ENCODE assay signal across 8 cellular contexts in the genomic region with DNA sequence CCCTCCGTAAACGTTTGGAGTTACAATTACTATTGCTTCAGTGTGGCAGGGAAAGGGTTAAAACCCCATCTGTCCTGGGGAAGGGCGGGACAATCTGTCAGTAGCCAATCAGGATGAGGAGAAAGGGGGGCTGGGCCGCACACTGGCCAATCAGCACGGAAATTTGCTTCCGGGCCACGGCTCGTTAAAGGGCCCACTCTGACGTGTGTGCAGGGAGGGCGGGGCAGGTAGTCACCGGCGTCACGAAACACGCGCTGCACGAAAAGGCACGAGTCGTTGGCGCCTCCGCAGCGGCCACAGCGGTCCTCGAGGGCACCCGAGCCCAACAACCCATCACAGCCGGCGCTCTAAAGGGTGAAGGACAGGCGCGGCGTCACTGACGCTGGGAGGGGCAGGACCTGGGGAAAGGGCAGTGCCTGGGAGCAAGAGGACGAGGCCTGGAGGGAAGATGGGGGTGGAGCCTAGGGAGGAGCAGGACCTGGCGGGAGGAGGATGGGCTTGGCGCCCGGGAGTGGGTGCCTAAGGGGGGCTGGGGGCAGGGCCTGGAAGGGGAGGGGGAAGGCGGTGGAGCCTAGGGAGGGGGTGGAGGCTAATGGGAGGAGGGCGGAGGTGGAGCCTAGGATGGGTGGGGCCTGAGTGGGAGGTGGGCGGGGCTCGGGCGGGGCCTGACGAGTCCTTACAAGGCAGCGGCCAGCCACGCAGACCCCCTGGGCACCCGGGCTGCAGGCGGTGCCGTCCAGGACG.
DNase-seq lines count a peak whose midpoint lies in the region; ATAC-seq lines count a peak whose summit lies in the region.

No MANE protein-coding gene starts in this region.

- no peaks in the 10 kb centered on the region for H3K27me3 ChIP-seq in HAP-1 (ENCODE audit: low read depth)

- H3K4me3 ChIP-seq in HAP-1, result peak overlapping the region; percentile 39
- peak overlapping the region in 6 of 7 experiments; percentile 12 to 42 (median 26) for H3K4me3 ChIP-seq in skin epidermis

- no peaks in the 10 kb centered on the region; the same call in 1 of the 2 replicates for H3K36me3 ChIP-seq in HAP-1 (replicated peaks)

- peaks cover 12% of the 10 kb centered on the region for H3K4me1 ChIP-seq in HAP-1

- peaks cover 3% of the 10 kb centered on the region; the same call in 1 of the 2 replicates for H3K9me3 ChIP-seq in HAP-1

- ATAC-seq in GM21723 (IDR thresholded peaks at IDR 0.05; ENCODE audit: unreplicated experiment), result no peak

- DNase-seq in AG08396 (ENCODE audit: low spot score) (peak; percentile 100), HAP-1 (ENCODE audit: low spot score in 2 of 2) (peak; percentile 90 to 98), NCI-H2227 (lab: John Stamatoyannopoulos, UW; ENCODE audit: unreplicated experiment) (peak; percentile 94), iPS-NIHi7 (ENCODE audit: extremely low spot score) (peak; percentile 99)
- DNase-seq in activated CD4-positive, CD25-positive, alpha-beta regulatory T cell treated with anti-CD3 and anti-CD28 coated beads, Interleukin-2, amount 50 U/mL, for 72 hours, result peak; percentile 86
- DNase-seq in central memory CD4-positive, alpha-beta T cell, result peak; percentile 91

- in situ Hi-C loops in HAP-1 (cut with MboI; ENCODE audit: low sequenced_read_pairs), result no loop called here

- H3K27ac ChIP-seq in skin epidermis, result peak overlapping the region in 15 of 21 experiments; percentile 25 to 77 (median 64)
